In the genomic region with DNA sequence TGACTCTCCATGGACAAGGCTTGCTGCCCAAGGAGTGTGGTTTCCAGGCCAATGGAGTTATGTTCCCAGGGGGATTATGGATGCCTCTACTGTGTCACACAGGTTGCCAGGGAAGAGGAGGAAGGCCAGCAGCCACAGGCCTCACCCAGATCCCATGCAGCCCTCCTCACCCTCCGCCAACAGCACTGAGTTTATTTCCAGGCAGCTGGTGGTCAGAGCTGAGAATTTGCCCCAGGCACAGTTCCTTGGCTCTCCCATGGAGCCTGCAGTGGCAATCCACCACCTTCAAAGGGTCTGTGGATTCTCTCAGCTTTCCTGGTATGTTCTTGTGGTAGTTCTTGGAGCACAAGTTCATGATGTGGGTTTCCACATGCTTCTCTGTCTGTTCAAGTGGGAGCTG, we compare ENCODE assay signal across 17 cellular contexts.
"Had no signal": no experiment of that assay in that cellular context is flagged by ENCODE, and none has a peak within 500 bp of the region (broad histone marks: within the 10 kb centered on the region; RNA-seq: fewer than 3 reads in every experiment).

No MANE protein-coding gene starts in this region.

- H3K4me1 ChIP-seq: psoas muscle, suprapubic skin, upper lobe of left lung had no signal

- H3K9me3 ChIP-seq: psoas muscle, suprapubic skin had no signal

- H3K27me3 ChIP-seq: suprapubic skin, upper lobe of left lung had no signal

- H3K36me3 ChIP-seq: suprapubic skin, upper lobe of left lung had no signal

- DNase-seq: activated effector memory CD4-positive, alpha-beta T cell treated with anti-CD3 and anti-CD28 coated beads, Interleukin-2, amount 50 U/mL, for 16 hours; activated naive CD8-positive, alpha-beta T cell treated with anti-CD3 and anti-CD28 coated beads for 36 hours; aorta; central memory CD4-positive, alpha-beta T cell; effector memory CD8-positive, alpha-beta T cell; glutamatergic neuron; immature natural killer cell; nephron progenitor cell; psoas muscle; stimulated activated CD4-positive, alpha-beta T cell treated with anti-CD3 and anti-CD28 coated beads, Interleukin-2, amount 100 ng/mL, for 24 hours; stimulated activated naive CD4-positive, alpha-beta T cell had no signal

- H3K27ac ChIP-seq: epithelial cell of prostate, psoas muscle, suprapubic skin, upper lobe of left lung had no signal

- ATAC-seq: activated CD4-positive, CD25-positive, alpha-beta regulatory T cell treated with anti-CD3 and anti-CD28 coated beads, Interleukin-2, amount 50 U/mL, for 24 hours; effector memory CD8-positive, alpha-beta T cell; left lobe of liver; psoas muscle; sciatic nerve had no signal

- H3K4me3 ChIP-seq: psoas muscle, suprapubic skin, upper lobe of left lung had no signal
